In the genomic region with DNA sequence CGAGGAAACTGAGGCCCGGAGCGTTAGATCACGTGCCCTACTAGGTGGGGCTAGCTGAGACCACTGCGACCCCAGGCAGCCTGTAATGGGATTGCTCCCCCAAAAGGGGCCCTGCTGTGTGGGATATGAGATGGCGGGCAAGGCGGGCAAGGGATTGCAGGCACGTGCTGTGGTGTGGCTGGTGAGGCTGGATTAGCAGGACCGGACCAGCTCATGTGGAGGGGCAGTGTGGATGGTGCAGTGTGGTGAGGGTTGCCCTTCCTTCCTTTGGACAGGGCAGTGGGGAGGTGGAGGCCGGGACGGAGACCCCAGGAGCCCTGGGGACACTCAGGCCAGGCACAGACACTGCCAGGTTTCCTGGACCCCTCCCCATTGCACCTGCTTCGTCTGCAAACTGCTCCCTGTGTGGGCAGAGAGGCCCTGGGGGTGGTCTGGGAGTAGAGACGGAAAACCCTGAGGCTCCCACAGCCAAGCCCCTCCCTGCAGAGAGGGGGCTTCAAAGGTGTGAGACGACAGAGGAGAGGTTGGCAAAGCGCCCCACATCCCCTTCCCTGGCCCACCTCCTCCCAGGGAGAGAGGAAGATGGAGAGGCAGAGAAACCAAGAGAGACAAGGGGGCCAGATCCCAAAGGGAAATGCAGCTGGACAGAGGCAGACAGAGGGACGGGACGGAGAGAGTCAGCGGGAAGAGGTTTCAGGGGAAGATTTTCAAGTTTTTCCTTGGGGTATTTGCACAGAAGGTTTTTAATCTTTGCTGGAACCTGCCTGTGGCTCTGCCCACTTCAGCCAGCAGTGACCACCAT, we compare ENCODE assay signal across 4 cellular contexts.
TF ChIP-seq lines count a peak whose summit lies in the region.

No MANE protein-coding gene starts in this region.

TF ChIP-seq in SK-N-SH, 30 proteins besides CTCF, POLR2A, EP300 and RAD21:
- TF ChIP-seq, protein P1, sequence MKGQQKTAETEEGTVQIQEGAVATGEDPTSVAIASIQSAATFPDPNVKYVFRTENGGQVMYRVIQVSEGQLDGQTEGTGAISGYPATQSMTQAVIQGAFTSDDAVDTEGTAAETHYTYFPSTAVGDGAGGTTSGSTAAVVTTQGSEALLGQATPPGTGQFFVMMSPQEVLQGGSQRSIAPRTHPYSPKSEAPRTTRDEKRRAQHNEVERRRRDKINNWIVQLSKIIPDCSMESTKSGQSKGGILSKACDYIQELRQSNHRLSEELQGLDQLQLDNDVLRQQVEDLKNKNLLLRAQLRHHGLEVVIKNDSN (IDR thresholded peaks at IDR 0.05; ENCODE audit: borderline replicate concordance, low read depth) = no peak
- no peak for TF ChIP-seq FOXJ3 (CRISPR knock-in tag; IDR thresholded peaks at IDR 0.05)

TF ChIP-seq in SK-N-SH treated with all-trans-retinoic acid at 6 μM for 48 hours, 23 proteins besides CTCF, POLR2A, EP300 and RAD21 (continued from another document and continues in another):
- TF ChIP-seq, protein P2, sequence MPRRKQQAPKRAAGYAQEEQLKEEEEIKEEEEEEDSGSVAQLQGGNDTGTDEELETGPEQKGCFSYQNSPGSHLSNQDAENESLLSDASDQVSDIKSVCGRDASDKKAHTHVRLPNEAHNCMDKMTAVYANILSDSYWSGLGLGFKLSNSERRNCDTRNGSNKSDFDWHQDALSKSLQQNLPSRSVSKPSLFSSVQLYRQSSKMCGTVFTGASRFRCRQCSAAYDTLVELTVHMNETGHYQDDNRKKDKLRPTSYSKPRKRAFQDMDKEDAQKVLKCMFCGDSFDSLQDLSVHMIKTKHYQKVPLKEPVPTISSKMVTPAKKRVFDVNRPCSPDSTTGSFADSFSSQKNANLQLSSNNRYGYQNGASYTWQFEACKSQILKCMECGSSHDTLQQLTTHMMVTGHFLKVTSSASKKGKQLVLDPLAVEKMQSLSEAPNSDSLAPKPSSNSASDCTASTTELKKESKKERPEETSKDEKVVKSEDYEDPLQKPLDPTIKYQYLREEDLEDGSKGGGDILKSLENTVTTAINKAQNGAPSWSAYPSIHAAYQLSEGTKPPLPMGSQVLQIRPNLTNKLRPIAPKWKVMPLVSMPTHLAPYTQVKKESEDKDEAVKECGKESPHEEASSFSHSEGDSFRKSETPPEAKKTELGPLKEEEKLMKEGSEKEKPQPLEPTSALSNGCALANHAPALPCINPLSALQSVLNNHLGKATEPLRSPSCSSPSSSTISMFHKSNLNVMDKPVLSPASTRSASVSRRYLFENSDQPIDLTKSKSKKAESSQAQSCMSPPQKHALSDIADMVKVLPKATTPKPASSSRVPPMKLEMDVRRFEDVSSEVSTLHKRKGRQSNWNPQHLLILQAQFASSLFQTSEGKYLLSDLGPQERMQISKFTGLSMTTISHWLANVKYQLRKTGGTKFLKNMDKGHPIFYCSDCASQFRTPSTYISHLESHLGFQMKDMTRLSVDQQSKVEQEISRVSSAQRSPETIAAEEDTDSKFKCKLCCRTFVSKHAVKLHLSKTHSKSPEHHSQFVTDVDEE (CRISPR knock-in tag; IDR thresholded peaks at IDR 0.05) = no peak
- TF ChIP-seq, protein P3, sequence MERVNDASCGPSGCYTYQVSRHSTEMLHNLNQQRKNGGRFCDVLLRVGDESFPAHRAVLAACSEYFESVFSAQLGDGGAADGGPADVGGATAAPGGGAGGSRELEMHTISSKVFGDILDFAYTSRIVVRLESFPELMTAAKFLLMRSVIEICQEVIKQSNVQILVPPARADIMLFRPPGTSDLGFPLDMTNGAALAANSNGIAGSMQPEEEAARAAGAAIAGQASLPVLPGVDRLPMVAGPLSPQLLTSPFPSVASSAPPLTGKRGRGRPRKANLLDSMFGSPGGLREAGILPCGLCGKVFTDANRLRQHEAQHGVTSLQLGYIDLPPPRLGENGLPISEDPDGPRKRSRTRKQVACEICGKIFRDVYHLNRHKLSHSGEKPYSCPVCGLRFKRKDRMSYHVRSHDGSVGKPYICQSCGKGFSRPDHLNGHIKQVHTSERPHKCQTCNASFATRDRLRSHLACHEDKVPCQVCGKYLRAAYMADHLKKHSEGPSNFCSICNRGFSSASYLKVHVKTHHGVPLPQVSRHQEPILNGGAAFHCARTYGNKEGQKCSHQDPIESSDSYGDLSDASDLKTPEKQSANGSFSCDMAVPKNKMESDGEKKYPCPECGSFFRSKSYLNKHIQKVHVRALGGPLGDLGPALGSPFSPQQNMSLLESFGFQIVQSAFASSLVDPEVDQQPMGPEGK (CRISPR knock-in tag; IDR thresholded peaks at IDR 0.05; ENCODE audit: borderline replicate concordance) = no peak
- TF ChIP-seq RARB (CRISPR knock-in tag; IDR thresholded peaks at IDR 0.05) = no peak
- no peak for TF ChIP-seq TCF4 (CRISPR knock-in tag; IDR thresholded peaks at IDR 0.05; ENCODE audit: borderline replicate concordance)
- no peak for TF ChIP-seq ZNF565 (CRISPR knock-in tag; conservative IDR thresholded peaks at IDR 0.05; ENCODE audit: low read depth)
- TF ChIP-seq GLIS3 (CRISPR knock-in tag; IDR thresholded peaks at IDR 0.05) = no peak
- TF ChIP-seq, protein P4, sequence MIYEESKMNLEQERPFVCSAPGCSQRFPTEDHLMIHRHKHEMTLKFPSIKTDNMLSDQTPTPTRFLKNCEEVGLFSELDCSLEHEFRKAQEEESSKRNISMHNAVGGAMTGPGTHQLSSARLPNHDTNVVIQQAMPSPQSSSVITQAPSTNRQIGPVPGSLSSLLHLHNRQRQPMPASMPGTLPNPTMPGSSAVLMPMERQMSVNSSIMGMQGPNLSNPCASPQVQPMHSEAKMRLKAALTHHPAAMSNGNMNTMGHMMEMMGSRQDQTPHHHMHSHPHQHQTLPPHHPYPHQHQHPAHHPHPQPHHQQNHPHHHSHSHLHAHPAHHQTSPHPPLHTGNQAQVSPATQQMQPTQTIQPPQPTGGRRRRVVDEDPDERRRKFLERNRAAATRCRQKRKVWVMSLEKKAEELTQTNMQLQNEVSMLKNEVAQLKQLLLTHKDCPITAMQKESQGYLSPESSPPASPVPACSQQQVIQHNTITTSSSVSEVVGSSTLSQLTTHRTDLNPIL (CRISPR knock-in tag; IDR thresholded peaks at IDR 0.05; ENCODE audit: low read depth) = no peak
- TF ChIP-seq ESRRG (CRISPR knock-in tag; IDR thresholded peaks at IDR 0.05) = no peak
- TF ChIP-seq CSDC2 (CRISPR knock-in tag; IDR thresholded peaks at IDR 0.05) = no peak

TF ChIP-seq in Ishikawa, 13 proteins besides CTCF, POLR2A, EP300 and RAD21 (continued from another document):
- TF ChIP-seq, protein P5, sequence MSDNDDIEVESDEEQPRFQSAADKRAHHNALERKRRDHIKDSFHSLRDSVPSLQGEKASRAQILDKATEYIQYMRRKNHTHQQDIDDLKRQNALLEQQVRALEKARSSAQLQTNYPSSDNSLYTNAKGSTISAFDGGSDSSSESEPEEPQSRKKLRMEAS (IDR thresholded peaks at IDR 0.05) = peak; percentile 44
TF ChIP-seq in Ishikawa: peak in this region for 1.

TF ChIP-seq in H1, 55 proteins besides CTCF, POLR2A, EP300 and RAD21:
- TF ChIP-seq, protein P5 (IDR thresholded peaks at IDR 0.05) = peak; percentile 84
- no peak for TF ChIP-seq KDM4A (IDR thresholded peaks at IDR 0.05; ENCODE audit: low read depth, low read length, severe bottlenecking)
- TF ChIP-seq, protein P6, sequence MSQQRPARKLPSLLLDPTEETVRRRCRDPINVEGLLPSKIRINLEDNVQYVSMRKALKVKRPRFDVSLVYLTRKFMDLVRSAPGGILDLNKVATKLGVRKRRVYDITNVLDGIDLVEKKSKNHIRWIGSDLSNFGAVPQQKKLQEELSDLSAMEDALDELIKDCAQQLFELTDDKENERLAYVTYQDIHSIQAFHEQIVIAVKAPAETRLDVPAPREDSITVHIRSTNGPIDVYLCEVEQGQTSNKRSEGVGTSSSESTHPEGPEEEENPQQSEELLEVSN (IDR thresholded peaks at IDR 0.05) = peak; percentile 87
